16 cellular contexts compared by ENCODE assay signal in genomic region chr11:76361365-76361764, GRCh38.
"Had no signal": no experiment of that assay in that cellular context is flagged by ENCODE, and none has a peak within 500 bp of the region (broad histone marks: within the 10 kb centered on the region; RNA-seq: fewer than 3 reads in every experiment).

No MANE protein-coding gene starts in this region.

- H3K27ac ChIP-seq: hepatocyte, lower lobe of right lung, neutrophil, SJSA1, suprapubic skin, upper lobe of right lung had no signal

- H2AFZ ChIP-seq: hepatocyte had no signal

- H3K9me3 Mint-ChIP-seq: naive B cell had no signal

- H3K27me3 ChIP-seq: hepatocyte, neutrophil, right atrium auricular region, SJSA1, suprapubic skin, upper lobe of right lung had no signal

- H3K27me3 Mint-ChIP-seq: naive B cell had no signal

- DNase-seq: activated CD4-positive, alpha-beta T cell treated with anti-CD3 and anti-CD28 coated beads for 48 hours; activated CD8-positive, alpha-beta memory T cell treated with anti-CD3 and anti-CD28 coated beads for 24 hours; activated effector memory CD4-positive, alpha-beta T cell treated with anti-CD3 and anti-CD28 coated beads, Interleukin-2, amount 50 U/mL, for 16 hours; caudate nucleus; effector CD8-positive, alpha-beta T cell; lower lobe of right lung; naive B cell; small intestine; SW 1271; upper lobe of right lung had no signal

- H3K4me3 Mint-ChIP-seq: naive B cell had no signal

- H3K4me1 ChIP-seq: lower lobe of right lung, SJSA1, suprapubic skin had no signal

- ATAC-seq: lower lobe of right lung, upper lobe of right lung had no signal

- H3K36me3 ChIP-seq: SJSA1 had no signal

- H3K4me3 ChIP-seq: coronary artery, hepatocyte, lower lobe of right lung, right atrium auricular region, SJSA1, suprapubic skin, upper lobe of right lung had no signal
